Comparison of ENCODE assay signal across 8 cellular contexts in genomic region chr12:52327086-52327829, GRCh38. TPM values are rescaled to one million over a fixed set of nuclear protein-coding genes. Genes with fewer than 3 reads are reported as not detected.
DNase-seq lines count a peak whose midpoint lies in the region; ATAC-seq and TF ChIP-seq lines count a peak whose summit lies in the region.

No MANE protein-coding gene starts in this region.

- TF ChIP-seq CTCF in mucosa of descending colon (IDR thresholded peaks at IDR 0.05), result peak; percentile 63

- ATAC-seq in GM21381 (IDR thresholded peaks at IDR 0.05; ENCODE audit: unreplicated experiment) (peak; percentile 91), mucosa of descending colon (peak; percentile 99)

- intact Hi-C loops in mucosa of descending colon (cut with DNase I, micrococcal nuclease), result loop anchor here in 1 of 2 donors (5.0 kb wide), 1 partner anchor 170 kb away; no protein-coding TSS in a partner anchor

- no peak overlapping the region for H3K4me3 ChIP-seq in mucosa of descending colon

- H3K9me3 ChIP-seq in mucosa of descending colon, result no peaks in the 10 kb centered on the region

- no peaks in the 10 kb centered on the region for H3K4me1 ChIP-seq in mucosa of descending colon (ENCODE audit: low read depth)

- no peaks in the 10 kb centered on the region for H3K36me3 ChIP-seq in mucosa of descending colon (ENCODE audit: low read depth)

- DNase-seq in COR-L47 (lab: John Stamatoyannopoulos, UW), result peak; percentile 80
- DNase-seq in HT-29 (ENCODE audit: low spot score), result peak; percentile 95
- peak; percentile 71 to 80 for DNase-seq in NOMO-1 (lab: John Stamatoyannopoulos, UW; ENCODE audit: unreplicated experiment in 2 of 2)
- DNase-seq in activated CD8-positive, alpha-beta memory T cell treated with anti-CD3 and anti-CD28 coated beads for 48 hours (ENCODE audit: low read depth in 2 of 3, low spot score in 2 of 3), result peak; percentile 22 to 50 (median 30)
- DNase-seq in epidermal melanocyte (ENCODE audit: insufficient read length, low spot score), result peak; percentile 98
- DNase-seq in mucosa of descending colon, result peak in 2 of 3 donors; percentile 79 to 94
- DNase-seq in stimulated activated CD8-positive, alpha-beta memory T cell treated with anti-CD3 and anti-CD28 coated beads, Interleukin-7, amount 100 ng/mL, for 24 hours (ENCODE audit: low read depth), result peak; percentile 52

RNA-seq across cellular contexts. Expression of gene KRT83, which starts 6.1 kb away (rescaled TPM):
- 0.10 and 0.94 TPM in 2 replicates for total RNA-seq in HT-29 (2014; rRNA removed; shearing (Covaris generic))
- total RNA-seq in mucosa of descending colon, result not detected

RNA-seq across cellular contexts. Expression of gene KRT81, which starts 35.9 kb away (rescaled TPM):
- 0.21 TPM in 1 of 2 replicates, not detected in the other for total RNA-seq in HT-29 (2014; rRNA removed; shearing (Covaris generic))
- not detected for total RNA-seq in mucosa of descending colon

RNA-seq across cellular contexts. Expression of gene KRT85, which starts 40.0 kb away (rescaled TPM):
- total RNA-seq in HT-29 (2014; rRNA removed; shearing (Covaris generic)), result not detected in 2 replicates
- not detected for total RNA-seq in mucosa of descending colon

RNA-seq across cellular contexts. Expression of gene KRT86, which starts 52.8 kb away (rescaled TPM):
- total RNA-seq in HT-29 (2014; rRNA removed; shearing (Covaris generic)), result 0.13 and 0.81 TPM in 2 replicates
- total RNA-seq in mucosa of descending colon, result under 1 TPM in 2 of 3 donors, not detected in 1; 0.35 to 0.58 TPM

RNA-seq across cellular contexts. Expression of gene KRT84, which starts 58.2 kb away (rescaled TPM):
- total RNA-seq in HT-29 (2014; rRNA removed; shearing (Covaris generic)), result not detected in 2 replicates
- total RNA-seq in mucosa of descending colon, result not detected

Comparison
In these comparisons a context has a peak if more than half of its experiments do, and no peak if none do; other contexts are left out.
1. DNase-seq: peak in every context shown above with its lines; median percentile 98 in epidermal melanocyte; 95 in HT-29; 86 in mucosa of descending colon; 80 in COR-L47; 76 in NOMO-1; 52 in stimulated activated CD8-positive, alpha-beta memory T cell treated with anti-CD3 and anti-CD28 coated beads, Interleukin-7, amount 100 ng/mL, for 24 hours; 30 in activated CD8-positive, alpha-beta memory T cell treated with anti-CD3 and anti-CD28 coated beads for 48 hours.